Comparison of ENCODE assay signal across 24 cellular contexts in the genomic region with DNA sequence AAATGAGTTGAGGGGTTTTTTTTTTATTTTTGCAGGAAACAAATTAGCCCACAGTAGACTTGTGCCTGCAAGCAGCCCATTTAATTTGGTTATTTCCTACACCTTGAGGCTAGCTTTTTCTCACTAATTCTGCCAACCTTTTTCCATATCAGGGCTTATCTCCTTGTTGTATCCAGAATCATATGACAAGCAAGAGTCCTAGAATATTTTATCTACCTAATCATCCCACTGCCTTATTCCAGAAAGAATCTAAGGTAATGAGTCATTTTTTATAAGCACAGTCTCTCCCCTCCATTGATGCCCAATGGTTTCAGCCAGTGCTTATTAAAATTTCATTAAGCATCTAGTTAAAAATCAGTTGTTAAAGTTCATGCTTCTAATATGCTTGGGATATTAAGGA.
"Had no signal": no experiment of that assay in that cellular context is flagged by ENCODE, and none has a peak within 500 bp of the region (broad histone marks: within the 10 kb centered on the region; RNA-seq: fewer than 3 reads in every experiment).

No MANE protein-coding gene starts in this region.

- H3K27ac Mint-ChIP-seq: activated CD4-positive, alpha-beta T cell treated with anti-CD3 and anti-CD28 coated beads, Interleukin-2, amount 10 ng/mL, durations not matched to agents 24 days and 14 days; activated CD8-positive, alpha-beta T cell treated with anti-CD3 and anti-CD28 coated beads for 36 hours; activated naive CD4-positive, alpha-beta T cell treated with anti-CD3 and anti-CD28 coated beads for 36 hours; activated T-cell treated with anti-CD3 and anti-CD28 coated beads, Interleukin-2, amount 50 U/mL, for 24 hours; activated T-helper 2 cell treated with anti-CD3 and anti-CD28 coated beads, Interferon-gamma antibody, Interleukin-2, Interleukin-4, amounts not matched to agents 10 μg/mL and 5 μg/mL and 100 μg/mL, durations not matched to agents 14 hours and 24 hours and 36 hours; natural killer cell; stimulated activated memory B cell treated with anti-CD40 and anti-IgM and Interleukin-4, amounts not matched to agents 10 μg/mL and 1 μg/mL and 100 μg/mL, for 72 hours; T-cell had no signal

- H3K36me3 ChIP-seq: breast epithelium, esophagus squamous epithelium, lower lobe of right lung, neutrophil, sigmoid colon, spleen, thoracic aorta, upper lobe of left lung had no signal

- H3K36me3 Mint-ChIP-seq: natural killer cell; stimulated activated memory B cell treated with anti-CD40 and anti-IgM and Interleukin-4, amounts not matched to agents 10 μg/mL and 1 μg/mL and 100 μg/mL, for 72 hours; T-cell had no signal

- H3K9me3 Mint-ChIP-seq: activated CD4-positive, alpha-beta T cell treated with anti-CD3 and anti-CD28 coated beads, Interleukin-2, amount 10 ng/mL, durations not matched to agents 24 days and 14 days; activated CD8-positive, alpha-beta T cell treated with anti-CD3 and anti-CD28 coated beads for 36 hours; activated naive CD4-positive, alpha-beta T cell treated with anti-CD3 and anti-CD28 coated beads for 36 hours; activated T-cell treated with anti-CD3 and anti-CD28 coated beads, Interleukin-2, amount 50 U/mL, for 24 hours; activated T-helper 2 cell treated with anti-CD3 and anti-CD28 coated beads, Interferon-gamma antibody, Interleukin-2, Interleukin-4, amounts not matched to agents 10 μg/mL and 5 μg/mL and 100 μg/mL, durations not matched to agents 14 hours and 24 hours and 36 hours; T-cell had no signal

- DNase-seq: activated CD8-positive, alpha-beta T cell treated with anti-CD3 and anti-CD28 coated beads for 36 hours; activated naive CD4-positive, alpha-beta T cell treated with anti-CD3 and anti-CD28 coated beads for 36 hours; activated T-cell treated with anti-CD3 and anti-CD28 coated beads, Interleukin-2, amount 50 U/mL, for 24 hours; cerebellar nuclear complex; dermis blood vessel endothelial cell; effector memory CD4-positive, alpha-beta T cell; esophagus squamous epithelium; hippocampal formation; lower lobe of right lung; natural killer cell; sigmoid colon; spleen; stimulated activated CD4-positive, alpha-beta T cell treated with anti-CD3 and anti-CD28 coated beads, Interleukin-4, amount 100 ng/mL, for 4 hours; T-cell; T-helper 9 cell; upper lobe of left lung had no signal

- H3K4me3 ChIP-seq: breast epithelium, esophagus squamous epithelium, lower lobe of right lung, sigmoid colon, spleen, thoracic aorta, upper lobe of left lung had no signal

- H3K27me3 Mint-ChIP-seq: activated CD4-positive, alpha-beta T cell treated with anti-CD3 and anti-CD28 coated beads, Interleukin-2, amount 10 ng/mL, durations not matched to agents 24 days and 14 days; activated CD8-positive, alpha-beta T cell treated with anti-CD3 and anti-CD28 coated beads for 36 hours; stimulated activated memory B cell treated with anti-CD40 and anti-IgM and Interleukin-4, amounts not matched to agents 10 μg/mL and 1 μg/mL and 100 μg/mL, for 72 hours had no signal

- H3K27ac ChIP-seq: breast epithelium, esophagus squamous epithelium, lower lobe of right lung, neutrophil, sigmoid colon, spleen, thoracic aorta, upper lobe of left lung had no signal

- H3K4me1 ChIP-seq: breast epithelium, esophagus squamous epithelium, lower lobe of right lung, sigmoid colon, spleen, upper lobe of left lung had no signal

- H3K27me3 ChIP-seq: breast epithelium, esophagus squamous epithelium, neutrophil, sigmoid colon, spleen, upper lobe of left lung had no signal

- ATAC-seq: activated CD8-positive, alpha-beta T cell treated with anti-CD3 and anti-CD28 coated beads for 36 hours; lower lobe of right lung; natural killer cell; stimulated activated memory B cell treated with anti-CD40 and anti-IgM and Interleukin-4, amounts not matched to agents 10 μg/mL and 1 μg/mL and 100 μg/mL, for 72 hours; T-cell had no signal

- FAIRE-seq: endothelial cell of umbilical vein, islet of Langerhans had no signal

- H3K4me3 Mint-ChIP-seq: activated CD4-positive, alpha-beta T cell treated with anti-CD3 and anti-CD28 coated beads, Interleukin-2, amount 10 ng/mL, durations not matched to agents 24 days and 14 days; activated CD8-positive, alpha-beta T cell treated with anti-CD3 and anti-CD28 coated beads for 36 hours; activated naive CD4-positive, alpha-beta T cell treated with anti-CD3 and anti-CD28 coated beads for 36 hours; activated T-cell treated with anti-CD3 and anti-CD28 coated beads, Interleukin-2, amount 50 U/mL, for 24 hours; natural killer cell; stimulated activated memory B cell treated with anti-CD40 and anti-IgM and Interleukin-4, amounts not matched to agents 10 μg/mL and 1 μg/mL and 100 μg/mL, for 72 hours; T-cell had no signal

- H3K4me1 Mint-ChIP-seq: activated CD4-positive, alpha-beta T cell treated with anti-CD3 and anti-CD28 coated beads, Interleukin-2, amount 10 ng/mL, durations not matched to agents 24 days and 14 days; natural killer cell; stimulated activated memory B cell treated with anti-CD40 and anti-IgM and Interleukin-4, amounts not matched to agents 10 μg/mL and 1 μg/mL and 100 μg/mL, for 72 hours; T-cell had no signal

- H3K9me3 ChIP-seq: breast epithelium, esophagus squamous epithelium, lower lobe of right lung, neutrophil, sigmoid colon, spleen, thoracic aorta, upper lobe of left lung had no signal
